In genomic region chr15:41116116-41116871, GRCh38 we compare ENCODE assay signal across 8 cellular contexts. TPM values are rescaled to one million over a fixed set of nuclear protein-coding genes. Genes with fewer than 3 reads are reported as not detected.
A peak's percentile ranks its signal among the peaks of the same experiment; 100 is the strongest.
DNase-seq lines count a peak whose midpoint lies in the region; ATAC-seq and TF ChIP-seq lines count a peak whose summit lies in the region.

Gene INO80, minus strand, starts transcription at chr15:41116280. Its CDS starts 19,970 bp downstream, at chr15:41096310.

- 0% methylated on average over 27 to 55 of the region's 61 CpGs for WGBS in testis, 2 donors

- peak within 1 kb of the TSS; percentile 98 to 100 for H3K27ac Mint-ChIP-seq in activated naive CD4-positive, alpha-beta T cell treated with anti-CD3 and anti-CD28 coated beads, Interleukin-2, amount 50 U/mL, for 72 hours

- no peaks in the 10 kb centered on the region for H3K9me3 Mint-ChIP-seq in activated naive CD4-positive, alpha-beta T cell treated with anti-CD3 and anti-CD28 coated beads, Interleukin-2, amount 50 U/mL, for 72 hours

- no peaks in the 10 kb centered on the region for H3K27me3 ChIP-seq in testis

- H3K4me3 ChIP-seq in testis, result peak within 1 kb of the TSS; percentile 84 to 100

- intact Hi-C loops in testis (cut with DNase I; ENCODE audit: low total_unique reads), result no loop called here

- peaks cover 13% of the 10 kb centered on the region for H3K4me1 ChIP-seq in testis

- TF ChIP-seq POLR2A in testis (IDR thresholded peaks at IDR 0.05), result peak; percentile 61

- peaks cover 15 to 28% of the 10 kb centered on the region in 2 donors for H3K36me3 Mint-ChIP-seq in activated naive CD4-positive, alpha-beta T cell treated with anti-CD3 and anti-CD28 coated beads, Interleukin-2, amount 50 U/mL, for 72 hours

- no peaks in the 10 kb centered on the region for H3K9me3 ChIP-seq in testis

- peak; percentile 97 for DNase-seq in GM04504 (ENCODE audit: low read depth)
- peak; percentile 92 for DNase-seq in NCI-H1092 treated with DMSO at 0.1 percent for 48 hours (lab: John Stamatoyannopoulos, UW)
- peak; percentile 91 for DNase-seq in SKM-1 (lab: John Stamatoyannopoulos, UW; ENCODE audit: unreplicated experiment)
- DNase-seq in activated naive CD4-positive, alpha-beta T cell treated with anti-CD3 and anti-CD28 coated beads, Interleukin-2, amount 50 U/mL, for 72 hours (ENCODE audit: low spot score in 2 of 2), result peak; percentile 94 to 96
- peak; percentile 97 for DNase-seq in glomerular visceral epithelial cell (ENCODE audit: extremely low spot score)
- DNase-seq in omental fat pad (ENCODE audit: low spot score), result peak; percentile 99
- peak; percentile 99 for DNase-seq in testis

- H3K27ac ChIP-seq in testis, result peak within 1 kb of the TSS; percentile 97 to 99

- TF ChIP-seq CTCF in omental fat pad (IDR thresholded peaks at IDR 0.05) (no peak), testis (IDR thresholded peaks at IDR 0.05) (peak in 2 of 3 experiments; percentile 19 to 26)

- no peaks in the 10 kb centered on the region for H3K36me3 ChIP-seq in testis (ENCODE audit: low read depth, missing control alignments)

- ATAC-seq in HG02588 (IDR thresholded peaks at IDR 0.05; ENCODE audit: unreplicated experiment) (peak; percentile 71), omental fat pad (ENCODE audit: low FRiP score) (peak; percentile 91)
- ATAC-seq in activated naive CD4-positive, alpha-beta T cell treated with anti-CD3 and anti-CD28 coated beads, Interleukin-2, amount 50 U/mL, for 72 hours, result peak; percentile 84 to 87

RNA-seq across cellular contexts. Expression of gene INO80, which starts in this region (rescaled TPM):
- 10 to 100 TPM; 22.9 to 28.1 TPM for total RNA-seq in activated naive CD4-positive, alpha-beta T cell treated with anti-CD3 and anti-CD28 coated beads, Interleukin-2, amount 50 U/mL, for 72 hours
- total RNA-seq in omental fat pad, result 10 to 100 TPM; 27.9 to 31.6 (median 28.4) TPM
- total RNA-seq in testis, result 10 to 100 TPM; 43.5 to 44.2 TPM
- 21.2 TPM for polyA plus RNA-seq in testis (ENCODE audit: insufficient read depth, low read depth, low replicate concordance)

Comparison
In these comparisons a context has a peak if more than half of its experiments do, and no peak if none do; other contexts are left out.
1. Peak in every context shown above with its lines: DNase-seq, ATAC-seq, H3K4me3 ChIP-seq and H3K27ac ChIP-seq.
2. CTCF ChIP-seq: peak in testis (2 of 3); none in omental fat pad (0 of 3).